In genomic region chr13:110444226-110444653, GRCh38 we compare ENCODE assay signal across 8 cellular contexts.
DNase-seq lines count a peak whose midpoint lies in the region; ATAC-seq and TF ChIP-seq lines count a peak whose summit lies in the region.

No MANE protein-coding gene starts in this region.

- H3K79me2 ChIP-seq in OCI-LY7 (ENCODE audit: insufficient read depth, low read depth, low read length), result no peaks in the 10 kb centered on the region

- H3K4me2 ChIP-seq in OCI-LY7 (ENCODE audit: low read length), result no peak overlapping the region

- H3K4me3 ChIP-seq in OCI-LY7 (ENCODE audit: low read depth, low read length, poor library complexity, severe bottlenecking), result no peak overlapping the region
- no peak overlapping the region for H3K4me3 ChIP-seq in left ventricle myocardium inferior

- H3K27ac ChIP-seq in OCI-LY7 (ENCODE audit: low read depth, low read length, poor library complexity, severe bottlenecking) (no peak overlapping the region), left ventricle myocardium inferior (replicated peaks) (peak overlapping the region; percentile 19)

- H3K4me1 Mint-ChIP-seq in Calu3 (ENCODE audit: low read depth, unreplicated experiment), result peaks cover 13% of the 10 kb centered on the region
- no peaks in the 10 kb centered on the region for H3K4me1 Mint-ChIP-seq in natural killer cell treated with Interleukin-12 subunit alpha and Interleukin-12 subunit beta and Interleukin-15 and Interleukin-18, amount 100 ng/mL, for 72 hours (ENCODE audit: low read depth in 2 of 2)

- H3K9me3 Mint-ChIP-seq in Calu3 (ENCODE audit: low read depth, unreplicated experiment), result no peaks in the 10 kb centered on the region
- H3K9me3 Mint-ChIP-seq in natural killer cell treated with Interleukin-12 subunit alpha and Interleukin-12 subunit beta and Interleukin-15 and Interleukin-18, amount 100 ng/mL, for 72 hours, result no peaks in the 10 kb centered on the region

- intact Hi-C loops in Calu3 (cut with micrococcal nuclease; ENCODE audit: unreplicated experiment) (loop anchor here (1.0 to 5.0 kb wide), 2 partner anchors 62 to 222 kb away; no protein-coding TSS in a partner anchor), OCI-LY7 (cut with micrococcal nuclease; ENCODE audit: unreplicated experiment) (no loop called here), left ventricle myocardium inferior (cut with micrococcal nuclease) (no loop called here)

- H3K27me3 Mint-ChIP-seq in Calu3 (ENCODE audit: unreplicated experiment), result no peaks in the 10 kb centered on the region
- peaks cover 19 to 21% of the 10 kb centered on the region in 2 donors for H3K27me3 Mint-ChIP-seq in natural killer cell treated with Interleukin-12 subunit alpha and Interleukin-12 subunit beta and Interleukin-15 and Interleukin-18, amount 100 ng/mL, for 72 hours

- H3K36me3 ChIP-seq in OCI-LY7 (ENCODE audit: insufficient read depth, low read length) (no peaks in the 10 kb centered on the region), left ventricle myocardium inferior (peaks cover 84% of the 10 kb centered on the region)

- H2AFZ ChIP-seq in OCI-LY7 (ENCODE audit: low read length), result no peak overlapping the region

- no peaks in the 10 kb centered on the region for H3K4me1 ChIP-seq in OCI-LY7 (ENCODE audit: insufficient read depth, low read length, poor library complexity, severe bottlenecking)
- H3K4me1 ChIP-seq in left ventricle myocardium inferior, result peaks cover 17% of the 10 kb centered on the region

- POLR2A ChIA-PET in OCI-LY7 (lab: Charles Lee), result interaction anchor here (0.7 kb wide), 1 partner anchor 18 kb away, joined by 3 read pairs; no protein-coding TSS in a partner anchor

- CTCF ChIA-PET in Calu3 (lab: Charles Lee) (interaction anchor here (0.9 to 2.0 kb wide), 4 partner anchors 12 to 222 kb away, joined by 3 to 8 read pairs (median 4); no protein-coding TSS in a partner anchor), OCI-LY7 (lab: Charles Lee; ENCODE audit: unreplicated experiment) (no interaction called here)

- TF ChIP-seq CTCF in Calu3 (IDR thresholded peaks at IDR 0.05; ENCODE audit: unreplicated experiment) (no peak), OCI-LY7 (conservative IDR thresholded peaks at IDR 0.05; ENCODE audit: low read length) (peak; percentile 40), left ventricle myocardium inferior (IDR thresholded peaks at IDR 0.05; ENCODE audit: borderline replicate concordance) (peak; percentile 54)

- DNase-seq in Calu3 (peak; percentile 11), OCI-LY7 (ENCODE audit: low spot score) (no peak), left ventricle myocardium inferior (peak; percentile 31), NCI-H187 (lab: John Stamatoyannopoulos, UW) (no peak), NCI-H774 (lab: John Stamatoyannopoulos, UW) (no peak)
- DNase-seq in natural killer cell treated with Interleukin-12 subunit alpha and Interleukin-12 subunit beta and Interleukin-15 and Interleukin-18, amount 100 ng/mL, for 72 hours (ENCODE audit: low spot score), result no peak

- no peaks in the 10 kb centered on the region for H3K9me3 ChIP-seq in OCI-LY7 (ENCODE audit: low read length)
- no peaks in the 10 kb centered on the region for H3K9me3 ChIP-seq in left ventricle myocardium inferior (replicated peaks)

- BruUV-seq in Calu3 (replicated peaks; lab: Mats Ljungman, UMichigan), result no TSS peak
- BruUV-seq in OCI-LY7 (replicated peaks; lab: Mats Ljungman, UMichigan), result no TSS peak

- H3K9me2 ChIP-seq in OCI-LY7 (ENCODE audit: insufficient read depth, low read length), result no peaks in the 10 kb centered on the region

- ATAC-seq in GM21515 (IDR thresholded peaks at IDR 0.05; ENCODE audit: unreplicated experiment) (peak; percentile 58), HG02981 (IDR thresholded peaks at IDR 0.05; ENCODE audit: unreplicated experiment) (no peak)
- no peak for ATAC-seq in natural killer cell treated with Interleukin-12 subunit alpha and Interleukin-12 subunit beta and Interleukin-15 and Interleukin-18, amount 100 ng/mL, for 72 hours

- no peaks in the 10 kb centered on the region for H3K36me3 Mint-ChIP-seq in Calu3 (ENCODE audit: insufficient read depth, unreplicated experiment)
- no peaks in the 10 kb centered on the region for H3K36me3 Mint-ChIP-seq in natural killer cell treated with Interleukin-12 subunit alpha and Interleukin-12 subunit beta and Interleukin-15 and Interleukin-18, amount 100 ng/mL, for 72 hours

- no peaks in the 10 kb centered on the region for H4K20me1 ChIP-seq in OCI-LY7 (ENCODE audit: insufficient read depth, low read length)

- no peaks in the 10 kb centered on the region for H3K27me3 ChIP-seq in left ventricle myocardium inferior (ENCODE audit: low read depth)

- H3K27ac Mint-ChIP-seq in Calu3 (ENCODE audit: unreplicated experiment), result no peak overlapping the region
- no peak overlapping the region for H3K27ac Mint-ChIP-seq in natural killer cell treated with Interleukin-12 subunit alpha and Interleukin-12 subunit beta and Interleukin-15 and Interleukin-18, amount 100 ng/mL, for 72 hours

- H3K4me3 Mint-ChIP-seq in Calu3 (ENCODE audit: low read depth, unreplicated experiment), result no peak overlapping the region
- no peak overlapping the region for H3K4me3 Mint-ChIP-seq in natural killer cell treated with Interleukin-12 subunit alpha and Interleukin-12 subunit beta and Interleukin-15 and Interleukin-18, amount 100 ng/mL, for 72 hours

Comparison
In these comparisons a context has a peak if more than half of its experiments do, and no peak if none do; other contexts are left out.
1. DNase-seq: peak in Calu3 (single experiment) and left ventricle myocardium inferior (single experiment); none in OCI-LY7 (single experiment), NCI-H187 (0 of 2), natural killer cell treated with Interleukin-12 subunit alpha and Interleukin-12 subunit beta and Interleukin-15 and Interleukin-18, amount 100 ng/mL, for 72 hours (single experiment) and NCI-H774 (single experiment).